In the genomic region with DNA sequence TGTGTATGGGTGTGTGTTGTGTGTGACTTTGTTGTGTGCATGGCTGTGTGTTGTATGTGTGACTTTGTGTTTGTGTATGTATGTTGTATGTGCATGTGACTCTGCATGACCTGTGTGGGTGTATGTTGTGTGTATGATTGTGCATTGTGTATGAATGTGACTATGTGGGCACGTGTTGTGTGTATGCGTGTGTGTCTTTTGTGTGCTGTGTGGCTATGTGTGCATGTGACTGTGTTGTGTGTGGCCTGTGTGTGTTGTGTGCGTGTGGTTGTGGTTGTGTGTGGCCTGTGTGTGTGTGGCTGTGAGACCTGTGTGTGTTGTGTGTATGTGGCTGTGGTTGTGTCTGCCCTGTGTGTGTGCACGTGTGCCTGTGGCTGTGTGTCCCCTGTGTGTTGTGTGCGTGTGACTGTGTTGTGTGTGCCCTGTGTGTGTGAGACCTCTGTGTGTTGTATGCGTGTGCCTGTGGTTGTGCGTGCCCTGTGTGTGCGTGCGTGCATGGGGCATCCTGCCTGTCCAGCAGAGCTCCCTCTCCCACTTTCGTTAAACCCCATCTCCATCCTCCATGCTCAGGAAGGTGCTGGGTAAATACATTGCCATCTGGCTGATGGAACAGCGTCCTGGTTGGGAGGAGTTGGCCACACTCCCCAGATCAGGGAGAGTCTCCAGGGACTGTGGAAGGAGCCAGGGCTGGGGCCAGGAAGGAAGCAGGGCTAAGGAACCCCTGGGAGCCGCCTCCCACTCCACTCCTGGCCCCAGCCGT, we compare ENCODE assay signal across 1 cellular context.
TF ChIP-seq lines count a peak whose summit lies in the region.

No MANE protein-coding gene starts in this region.

TF ChIP-seq in HepG2, 621 proteins besides CTCF, POLR2A, EP300 and RAD21 (continued from another document and continues in another):
- TF ChIP-seq, protein P1, sequence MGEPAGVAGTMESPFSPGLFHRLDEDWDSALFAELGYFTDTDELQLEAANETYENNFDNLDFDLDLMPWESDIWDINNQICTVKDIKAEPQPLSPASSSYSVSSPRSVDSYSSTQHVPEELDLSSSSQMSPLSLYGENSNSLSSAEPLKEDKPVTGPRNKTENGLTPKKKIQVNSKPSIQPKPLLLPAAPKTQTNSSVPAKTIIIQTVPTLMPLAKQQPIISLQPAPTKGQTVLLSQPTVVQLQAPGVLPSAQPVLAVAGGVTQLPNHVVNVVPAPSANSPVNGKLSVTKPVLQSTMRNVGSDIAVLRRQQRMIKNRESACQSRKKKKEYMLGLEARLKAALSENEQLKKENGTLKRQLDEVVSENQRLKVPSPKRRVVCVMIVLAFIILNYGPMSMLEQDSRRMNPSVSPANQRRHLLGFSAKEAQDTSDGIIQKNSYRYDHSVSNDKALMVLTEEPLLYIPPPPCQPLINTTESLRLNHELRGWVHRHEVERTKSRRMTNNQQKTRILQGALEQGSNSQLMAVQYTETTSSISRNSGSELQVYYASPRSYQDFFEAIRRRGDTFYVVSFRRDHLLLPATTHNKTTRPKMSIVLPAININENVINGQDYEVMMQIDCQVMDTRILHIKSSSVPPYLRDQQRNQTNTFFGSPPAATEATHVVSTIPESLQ (CRISPR knock-in tag; conservative IDR thresholded peaks at IDR 0.05), result no peak
- TF ChIP-seq, protein P2, sequence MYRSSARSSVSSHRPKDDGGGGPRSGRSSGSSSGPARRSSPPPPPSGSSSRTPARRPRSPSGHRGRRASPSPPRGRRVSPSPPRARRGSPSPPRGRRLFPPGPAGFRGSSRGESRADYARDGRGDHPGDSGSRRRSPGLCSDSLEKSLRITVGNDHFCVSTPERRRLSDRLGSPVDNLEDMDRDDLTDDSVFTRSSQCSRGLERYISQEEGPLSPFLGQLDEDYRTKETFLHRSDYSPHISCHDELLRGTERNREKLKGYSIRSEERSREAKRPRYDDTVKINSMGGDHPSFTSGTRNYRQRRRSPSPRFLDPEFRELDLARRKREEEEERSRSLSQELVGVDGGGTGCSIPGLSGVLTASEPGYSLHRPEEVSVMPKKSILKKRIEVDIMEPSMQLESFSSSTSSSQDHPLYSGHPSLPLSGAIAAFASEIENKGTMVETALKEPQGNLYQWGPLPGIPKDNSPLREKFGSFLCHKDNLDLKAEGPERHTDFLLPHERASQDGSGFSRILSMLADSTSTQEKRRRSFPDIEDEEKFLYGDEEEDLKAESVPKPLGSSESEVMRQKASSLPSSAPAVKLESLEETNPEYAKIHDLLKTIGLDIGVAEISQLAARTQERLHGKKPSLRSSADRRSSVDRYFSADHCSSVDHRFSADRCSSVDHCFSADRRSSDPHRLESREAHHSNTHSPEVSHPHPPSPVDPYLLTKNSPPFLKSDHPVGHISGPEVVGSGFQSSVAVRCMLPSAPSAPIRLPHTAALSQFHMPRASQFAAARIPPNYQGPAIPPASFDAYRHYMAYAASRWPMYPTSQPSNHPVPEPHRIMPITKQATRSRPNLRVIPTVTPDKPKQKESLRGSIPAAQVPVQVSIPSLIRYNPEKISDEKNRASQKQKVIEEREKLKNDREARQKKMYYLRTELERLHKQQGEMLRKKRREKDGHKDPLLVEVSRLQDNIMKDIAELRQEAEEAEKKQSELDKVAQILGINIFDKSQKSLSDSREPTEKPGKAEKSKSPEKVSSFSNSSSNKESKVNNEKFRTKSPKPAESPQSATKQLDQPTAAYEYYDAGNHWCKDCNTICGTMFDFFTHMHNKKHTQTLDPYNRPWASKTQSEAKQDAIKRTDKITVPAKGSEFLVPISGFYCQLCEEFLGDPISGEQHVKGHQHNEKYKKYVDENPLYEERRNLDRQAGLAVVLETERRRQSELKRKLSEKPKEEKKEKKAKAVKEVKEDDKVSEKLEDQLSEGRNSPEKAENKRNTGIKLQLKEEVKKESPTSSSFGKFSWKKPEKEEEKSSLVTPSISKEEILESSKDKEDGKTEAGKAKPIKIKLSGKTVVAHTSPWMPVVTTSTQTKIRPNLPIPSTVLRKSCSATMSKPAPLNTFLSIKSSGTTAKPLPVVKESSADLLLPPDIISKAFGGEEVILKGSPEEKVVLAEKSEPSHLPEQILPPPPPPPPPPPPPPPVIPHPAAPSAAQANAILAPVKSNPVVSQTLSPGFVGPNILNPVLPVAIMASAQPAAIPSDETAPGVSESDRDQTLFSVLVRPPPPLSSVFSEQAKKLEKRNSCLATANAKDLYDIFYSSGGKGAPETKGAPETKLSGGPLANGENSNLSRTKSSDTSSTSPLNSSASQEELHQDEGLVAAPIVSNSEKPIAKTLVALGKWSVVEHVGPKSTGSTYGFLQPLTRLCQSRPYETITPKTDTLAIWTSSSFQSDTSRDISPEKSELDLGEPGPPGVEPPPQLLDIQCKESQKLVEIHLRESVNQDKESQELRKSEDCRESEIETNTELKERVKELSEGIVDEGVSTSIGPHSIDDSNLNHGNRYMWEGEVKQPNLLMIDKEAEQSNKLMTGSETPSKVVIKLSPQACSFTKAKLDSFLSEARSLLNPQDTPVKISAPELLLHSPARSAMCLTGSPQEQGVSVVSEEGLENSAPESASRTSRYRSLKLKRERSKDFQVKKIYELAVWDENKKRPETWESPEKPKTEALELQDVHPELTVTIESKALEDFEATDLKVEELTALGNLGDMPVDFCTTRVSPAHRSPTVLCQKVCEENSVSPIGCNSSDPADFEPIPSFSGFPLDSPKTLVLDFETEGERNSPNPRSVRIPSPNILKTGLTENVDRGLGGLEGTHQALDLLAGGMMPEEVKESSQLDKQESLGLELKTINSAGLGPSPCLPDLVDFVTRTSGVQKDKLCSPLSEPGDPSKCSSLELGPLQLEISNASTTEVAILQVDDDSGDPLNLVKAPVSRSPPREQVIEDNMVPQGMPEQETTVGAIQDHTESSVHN (CRISPR knock-in tag; IDR thresholded peaks at IDR 0.05), result peak; percentile 24; the same call in 1 of the 2 replicates
- TF ChIP-seq ZNF496 (CRISPR knock-in tag; IDR thresholded peaks at IDR 0.05; ENCODE audit: insufficient replicate concordance) (no peak), ZNF24 (IDR thresholded peaks at IDR 0.05) (no peak), SMAD9 (CRISPR knock-in tag; IDR thresholded peaks at IDR 0.05) (no peak), ZFAT (CRISPR knock-in tag; conservative IDR thresholded peaks at IDR 0.05) (no peak), ZNF737 (CRISPR knock-in tag; IDR thresholded peaks at IDR 0.05; ENCODE audit: borderline replicate concordance) (0 out of 2 replicates have a peak, but pooled peaks have one; percentile 38), MATR3 (CRISPR knock-in tag; IDR thresholded peaks at IDR 0.05) (peak; percentile 50; the same call in 1 of the 2 replicates), ZNF234 (CRISPR knock-in tag; conservative IDR thresholded peaks at IDR 0.05) (no peak), KDM6A (CRISPR knock-in tag; IDR thresholded peaks at IDR 0.05; ENCODE audit: low read depth) (0 out of 2 replicates have a peak, but pooled peaks have one; percentile 10), ATF7-NPFF (CRISPR knock-in tag; IDR thresholded peaks at IDR 0.05; ENCODE audit: low read depth) (no peak), FOXK2 (IDR thresholded peaks at IDR 0.05) (peak; percentile 41; the same call in 1 of the 2 replicates), AKAP8 (CRISPR knock-in tag; IDR thresholded peaks at IDR 0.05) (no peak; the same call in 1 of the 2 replicates), FOXK1 (CRISPR knock-in tag; IDR thresholded peaks at IDR 0.05; ENCODE audit: borderline replicate concordance, low read depth) (no peak), KAT8 (CRISPR knock-in tag; IDR thresholded peaks at IDR 0.05) (no peak), PHF20 (CRISPR knock-in tag; IDR thresholded peaks at IDR 0.05) (no peak), HHEX (CRISPR knock-in tag; IDR thresholded peaks at IDR 0.05) (no peak), PRPF4 (IDR thresholded peaks at IDR 0.05; ENCODE audit: low read depth, low read length, poor library complexity, severe bottlenecking) (no peak), PAWR (CRISPR knock-in tag; IDR thresholded peaks at IDR 0.05; ENCODE audit: borderline replicate concordance) (no peak), ZNF703 (CRISPR knock-in tag; IDR thresholded peaks at IDR 0.05; ENCODE audit: borderline replicate concordance) (no peak), HOXA7 (CRISPR knock-in tag; IDR thresholded peaks at IDR 0.05) (0 out of 2 replicates have a peak, but pooled peaks have one; percentile 93), MYC (CRISPR knock-in tag; IDR thresholded peaks at IDR 0.05; ENCODE audit: borderline replicate concordance) (no peak), ARHGAP35 (CRISPR knock-in tag; IDR thresholded peaks at IDR 0.05; ENCODE audit: borderline replicate concordance) (0 out of 2 replicates have a peak, but pooled peaks have one; percentile 34), ZNF746 (CRISPR knock-in tag; IDR thresholded peaks at IDR 0.05) (no peak), JUNB (CRISPR knock-in tag; IDR thresholded peaks at IDR 0.05; ENCODE audit: borderline replicate concordance) (peak; percentile 61), ZNF326 (CRISPR knock-in tag; IDR thresholded peaks at IDR 0.05; ENCODE audit: borderline replicate concordance) (no peak)
- TF ChIP-seq, protein P3, sequence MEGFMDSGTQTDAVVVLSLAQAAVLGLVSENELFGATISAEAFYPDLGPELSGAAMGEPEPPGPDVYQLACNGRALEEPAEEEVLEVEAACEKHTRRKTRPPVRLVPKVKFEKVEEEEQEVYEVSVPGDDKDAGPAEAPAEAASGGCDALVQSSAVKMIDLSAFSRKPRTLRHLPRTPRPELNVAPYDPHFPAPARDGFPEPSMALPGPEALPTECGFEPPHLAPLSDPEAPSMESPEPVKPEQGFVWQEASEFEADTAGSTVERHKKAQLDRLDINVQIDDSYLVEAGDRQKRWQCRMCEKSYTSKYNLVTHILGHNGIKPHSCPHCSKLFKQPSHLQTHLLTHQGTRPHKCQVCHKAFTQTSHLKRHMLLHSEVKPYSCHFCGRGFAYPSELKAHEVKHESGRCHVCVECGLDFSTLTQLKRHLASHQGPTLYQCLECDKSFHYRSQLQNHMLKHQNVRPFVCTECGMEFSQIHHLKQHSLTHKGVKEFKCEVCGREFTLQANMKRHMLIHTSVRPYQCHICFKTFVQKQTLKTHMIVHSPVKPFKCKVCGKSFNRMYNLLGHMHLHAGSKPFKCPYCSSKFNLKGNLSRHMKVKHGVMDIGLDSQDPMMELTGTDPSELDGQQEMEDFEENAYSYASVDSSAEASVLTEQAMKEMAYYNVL (CRISPR knock-in tag; IDR thresholded peaks at IDR 0.05; ENCODE audit: borderline replicate concordance), result peak; percentile 27
- TF ChIP-seq, protein P4, sequence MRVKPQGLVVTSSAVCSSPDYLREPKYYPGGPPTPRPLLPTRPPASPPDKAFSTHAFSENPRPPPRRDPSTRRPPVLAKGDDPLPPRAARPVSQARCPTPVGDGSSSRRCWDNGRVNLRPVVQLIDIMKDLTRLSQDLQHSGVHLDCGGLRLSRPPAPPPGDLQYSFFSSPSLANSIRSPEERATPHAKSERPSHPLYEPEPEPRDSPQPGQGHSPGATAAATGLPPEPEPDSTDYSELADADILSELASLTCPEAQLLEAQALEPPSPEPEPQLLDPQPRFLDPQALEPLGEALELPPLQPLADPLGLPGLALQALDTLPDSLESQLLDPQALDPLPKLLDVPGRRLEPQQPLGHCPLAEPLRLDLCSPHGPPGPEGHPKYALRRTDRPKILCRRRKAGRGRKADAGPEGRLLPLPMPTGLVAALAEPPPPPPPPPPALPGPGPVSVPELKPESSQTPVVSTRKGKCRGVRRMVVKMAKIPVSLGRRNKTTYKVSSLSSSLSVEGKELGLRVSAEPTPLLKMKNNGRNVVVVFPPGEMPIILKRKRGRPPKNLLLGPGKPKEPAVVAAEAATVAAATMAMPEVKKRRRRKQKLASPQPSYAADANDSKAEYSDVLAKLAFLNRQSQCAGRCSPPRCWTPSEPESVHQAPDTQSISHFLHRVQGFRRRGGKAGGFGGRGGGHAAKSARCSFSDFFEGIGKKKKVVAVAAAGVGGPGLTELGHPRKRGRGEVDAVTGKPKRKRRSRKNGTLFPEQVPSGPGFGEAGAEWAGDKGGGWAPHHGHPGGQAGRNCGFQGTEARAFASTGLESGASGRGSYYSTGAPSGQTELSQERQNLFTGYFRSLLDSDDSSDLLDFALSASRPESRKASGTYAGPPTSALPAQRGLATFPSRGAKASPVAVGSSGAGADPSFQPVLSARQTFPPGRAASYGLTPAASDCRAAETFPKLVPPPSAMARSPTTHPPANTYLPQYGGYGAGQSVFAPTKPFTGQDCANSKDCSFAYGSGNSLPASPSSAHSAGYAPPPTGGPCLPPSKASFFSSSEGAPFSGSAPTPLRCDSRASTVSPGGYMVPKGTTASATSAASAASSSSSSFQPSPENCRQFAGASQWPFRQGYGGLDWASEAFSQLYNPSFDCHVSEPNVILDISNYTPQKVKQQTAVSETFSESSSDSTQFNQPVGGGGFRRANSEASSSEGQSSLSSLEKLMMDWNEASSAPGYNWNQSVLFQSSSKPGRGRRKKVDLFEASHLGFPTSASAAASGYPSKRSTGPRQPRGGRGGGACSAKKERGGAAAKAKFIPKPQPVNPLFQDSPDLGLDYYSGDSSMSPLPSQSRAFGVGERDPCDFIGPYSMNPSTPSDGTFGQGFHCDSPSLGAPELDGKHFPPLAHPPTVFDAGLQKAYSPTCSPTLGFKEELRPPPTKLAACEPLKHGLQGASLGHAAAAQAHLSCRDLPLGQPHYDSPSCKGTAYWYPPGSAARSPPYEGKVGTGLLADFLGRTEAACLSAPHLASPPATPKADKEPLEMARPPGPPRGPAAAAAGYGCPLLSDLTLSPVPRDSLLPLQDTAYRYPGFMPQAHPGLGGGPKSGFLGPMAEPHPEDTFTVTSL (CRISPR knock-in tag; IDR thresholded peaks at IDR 0.05; ENCODE audit: borderline replicate concordance), result no peak
- TF ChIP-seq, protein P5, sequence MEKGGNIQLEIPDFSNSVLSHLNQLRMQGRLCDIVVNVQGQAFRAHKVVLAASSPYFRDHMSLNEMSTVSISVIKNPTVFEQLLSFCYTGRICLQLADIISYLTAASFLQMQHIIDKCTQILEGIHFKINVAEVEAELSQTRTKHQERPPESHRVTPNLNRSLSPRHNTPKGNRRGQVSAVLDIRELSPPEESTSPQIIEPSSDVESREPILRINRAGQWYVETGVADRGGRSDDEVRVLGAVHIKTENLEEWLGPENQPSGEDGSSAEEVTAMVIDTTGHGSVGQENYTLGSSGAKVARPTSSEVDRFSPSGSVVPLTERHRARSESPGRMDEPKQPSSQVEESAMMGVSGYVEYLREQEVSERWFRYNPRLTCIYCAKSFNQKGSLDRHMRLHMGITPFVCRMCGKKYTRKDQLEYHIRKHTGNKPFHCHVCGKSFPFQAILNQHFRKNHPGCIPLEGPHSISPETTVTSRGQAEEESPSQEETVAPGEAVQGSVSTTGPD (CRISPR knock-in tag; IDR thresholded peaks at IDR 0.05), result no peak
- TF ChIP-seq, protein P6, sequence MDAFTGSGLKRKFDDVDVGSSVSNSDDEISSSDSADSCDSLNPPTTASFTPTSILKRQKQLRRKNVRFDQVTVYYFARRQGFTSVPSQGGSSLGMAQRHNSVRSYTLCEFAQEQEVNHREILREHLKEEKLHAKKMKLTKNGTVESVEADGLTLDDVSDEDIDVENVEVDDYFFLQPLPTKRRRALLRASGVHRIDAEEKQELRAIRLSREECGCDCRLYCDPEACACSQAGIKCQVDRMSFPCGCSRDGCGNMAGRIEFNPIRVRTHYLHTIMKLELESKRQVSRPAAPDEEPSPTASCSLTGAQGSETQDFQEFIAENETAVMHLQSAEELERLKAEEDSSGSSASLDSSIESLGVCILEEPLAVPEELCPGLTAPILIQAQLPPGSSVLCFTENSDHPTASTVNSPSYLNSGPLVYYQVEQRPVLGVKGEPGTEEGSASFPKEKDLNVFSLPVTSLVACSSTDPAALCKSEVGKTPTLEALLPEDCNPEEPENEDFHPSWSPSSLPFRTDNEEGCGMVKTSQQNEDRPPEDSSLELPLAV (CRISPR knock-in tag; conservative IDR thresholded peaks at IDR 0.05; ENCODE audit: low read depth), result 0 out of 2 replicates have a peak, but pooled peaks have one; percentile 51
